8 cellular contexts compared by ENCODE assay signal in the genomic region with DNA sequence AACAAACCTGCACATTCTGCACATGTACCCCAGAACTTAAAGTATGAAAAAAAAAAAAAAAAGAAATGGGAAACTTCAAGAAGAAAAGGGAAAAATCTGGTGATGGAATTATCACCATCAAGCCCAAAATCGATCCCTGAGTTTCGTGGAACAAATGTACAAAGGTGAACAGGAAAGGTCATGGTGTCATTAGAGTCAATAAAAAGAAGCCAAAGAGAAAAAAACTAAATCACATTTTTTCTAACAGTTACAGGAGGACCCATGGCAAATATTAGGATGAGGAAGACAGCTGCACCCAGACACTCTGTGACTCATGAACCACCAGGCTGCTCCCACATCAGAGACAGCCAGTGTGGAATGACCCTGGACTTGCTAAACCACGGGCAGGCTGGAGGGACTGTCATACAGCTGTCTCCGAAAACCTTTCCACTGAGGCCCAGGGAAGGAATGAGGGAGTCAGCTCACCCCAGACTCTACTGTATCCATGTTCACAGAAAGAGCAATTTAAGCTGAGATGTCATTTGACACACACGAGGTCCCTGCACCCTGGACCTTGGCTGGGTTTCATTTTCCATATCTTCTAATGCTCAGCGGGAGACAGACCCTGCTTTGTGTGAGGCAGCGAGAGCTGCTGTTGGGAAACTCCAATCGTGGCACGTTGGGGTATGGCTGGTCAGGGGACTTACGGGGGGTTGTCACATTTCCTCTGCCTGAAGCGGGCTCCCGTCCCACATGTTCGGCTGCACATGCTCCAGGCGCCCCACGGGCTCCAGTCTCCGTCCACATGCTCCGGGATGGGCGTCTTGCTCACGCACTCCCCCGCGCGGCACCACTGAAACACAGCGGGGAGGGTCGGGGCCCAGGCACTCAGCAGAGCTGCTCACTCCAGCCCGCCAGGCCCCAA.
A peak's percentile ranks its signal among the peaks of the same experiment; 100 is the strongest.
DNase-seq lines count a peak whose midpoint lies in the region; ATAC-seq lines count a peak whose summit lies in the region.

No MANE protein-coding gene starts in this region.

- H3K4me1 Mint-ChIP-seq in activated T-helper 1 cell treated with anti-CD3 and anti-CD28 coated beads, Interleukin-12 subunit alpha, Interleukin-12 subunit beta, Interleukin-2, Interleukin-4 antibody, amounts not matched to agents 30 ng/mL and 10 ng/mL and 1 ng/mL, durations not matched to agents 14 hours and 24 hours and 36 hours (ENCODE audit: low read depth), result no peaks in the 10 kb centered on the region
- H3K4me1 Mint-ChIP-seq in stimulated activated memory B cell treated with anti-CD40 and anti-IgM and Interleukin-4, amounts not matched to agents 10 μg/mL and 1 μg/mL and 100 μg/mL, for 72 hours, result no peaks in the 10 kb centered on the region

- H3K36me3 Mint-ChIP-seq in activated T-helper 1 cell treated with anti-CD3 and anti-CD28 coated beads, Interleukin-12 subunit alpha, Interleukin-12 subunit beta, Interleukin-2, Interleukin-4 antibody, amounts not matched to agents 30 ng/mL and 10 ng/mL and 1 ng/mL, durations not matched to agents 14 hours and 24 hours and 36 hours (ENCODE audit: low read depth), result no peaks in the 10 kb centered on the region
- H3K36me3 Mint-ChIP-seq in stimulated activated memory B cell treated with anti-CD40 and anti-IgM and Interleukin-4, amounts not matched to agents 10 μg/mL and 1 μg/mL and 100 μg/mL, for 72 hours, result no peaks in the 10 kb centered on the region

- H3K27me3 Mint-ChIP-seq in activated T-helper 1 cell treated with anti-CD3 and anti-CD28 coated beads, Interleukin-12 subunit alpha, Interleukin-12 subunit beta, Interleukin-2, Interleukin-4 antibody, amounts not matched to agents 30 ng/mL and 10 ng/mL and 1 ng/mL, durations not matched to agents 14 hours and 24 hours and 36 hours (ENCODE audit: insufficient read depth), result no peaks in the 10 kb centered on the region
- H3K27me3 Mint-ChIP-seq in stimulated activated memory B cell treated with anti-CD40 and anti-IgM and Interleukin-4, amounts not matched to agents 10 μg/mL and 1 μg/mL and 100 μg/mL, for 72 hours, result peaks cover 7% of the 10 kb centered on the region

- H3K9me3 Mint-ChIP-seq in activated T-helper 1 cell treated with anti-CD3 and anti-CD28 coated beads, Interleukin-12 subunit alpha, Interleukin-12 subunit beta, Interleukin-2, Interleukin-4 antibody, amounts not matched to agents 30 ng/mL and 10 ng/mL and 1 ng/mL, durations not matched to agents 14 hours and 24 hours and 36 hours, result no peaks in the 10 kb centered on the region
- H3K9me3 Mint-ChIP-seq in stimulated activated memory B cell treated with anti-CD40 and anti-IgM and Interleukin-4, amounts not matched to agents 10 μg/mL and 1 μg/mL and 100 μg/mL, for 72 hours, result peaks cover 2% of the 10 kb centered on the region

- H3K4me3 Mint-ChIP-seq in activated T-helper 1 cell treated with anti-CD3 and anti-CD28 coated beads, Interleukin-12 subunit alpha, Interleukin-12 subunit beta, Interleukin-2, Interleukin-4 antibody, amounts not matched to agents 30 ng/mL and 10 ng/mL and 1 ng/mL, durations not matched to agents 14 hours and 24 hours and 36 hours, result peak overlapping the region; percentile 15
- H3K4me3 Mint-ChIP-seq in stimulated activated memory B cell treated with anti-CD40 and anti-IgM and Interleukin-4, amounts not matched to agents 10 μg/mL and 1 μg/mL and 100 μg/mL, for 72 hours, result no peak overlapping the region

- intact Hi-C loops in activated T-helper 1 cell treated with anti-CD3 and anti-CD28 coated beads, Interleukin-12 subunit alpha, Interleukin-12 subunit beta, Interleukin-2, Interleukin-4 antibody, amounts not matched to agents 30 ng/mL and 10 ng/mL and 1 ng/mL, durations not matched to agents 14 hours and 24 hours and 36 hours (cut with micrococcal nuclease), result loop anchor here (5.0 kb wide), 1 partner anchor 204 kb away; no protein-coding TSS in a partner anchor

- no peak overlapping the region for H3K27ac Mint-ChIP-seq in activated T-helper 1 cell treated with anti-CD3 and anti-CD28 coated beads, Interleukin-12 subunit alpha, Interleukin-12 subunit beta, Interleukin-2, Interleukin-4 antibody, amounts not matched to agents 30 ng/mL and 10 ng/mL and 1 ng/mL, durations not matched to agents 14 hours and 24 hours and 36 hours
- H3K27ac Mint-ChIP-seq in stimulated activated memory B cell treated with anti-CD40 and anti-IgM and Interleukin-4, amounts not matched to agents 10 μg/mL and 1 μg/mL and 100 μg/mL, for 72 hours, result no peak overlapping the region

- DNase-seq in HPDE6-E6E7 (ENCODE audit: extremely low spot score) (peak; percentile 88), iPS-NIHi11 (ENCODE audit: low spot score) (peak; percentile 42), NCI-H69 (lab: John Stamatoyannopoulos, UW) (no peak)
- DNase-seq in activated T-helper 1 cell treated with anti-CD3 and anti-CD28 coated beads, Interleukin-12 subunit alpha, Interleukin-12 subunit beta, Interleukin-2, Interleukin-4 antibody, amounts not matched to agents 30 ng/mL and 10 ng/mL and 1 ng/mL, durations not matched to agents 14 hours and 24 hours and 36 hours (ENCODE audit: low spot score), result peak; percentile 7
- no peak for DNase-seq in activated CD4-positive, CD25-positive, alpha-beta regulatory T cell (lab: John Stamatoyannopoulos, UW)

- peak; percentile 24 for ATAC-seq in stimulated activated memory B cell treated with anti-CD40 and anti-IgM and Interleukin-4, amounts not matched to agents 10 μg/mL and 1 μg/mL and 100 μg/mL, for 72 hours
- no peak for ATAC-seq in HG02610 (IDR thresholded peaks at IDR 0.05; ENCODE audit: unreplicated experiment)
- ATAC-seq in GM21529 (IDR thresholded peaks at IDR 0.05; ENCODE audit: unreplicated experiment), result no peak

Comparison
In these comparisons a context has a peak if more than half of its experiments do, and no peak if none do; other contexts are left out.
1. DNase-seq: peak in HPDE6-E6E7 (single experiment), activated T-helper 1 cell treated with anti-CD3 and anti-CD28 coated beads, Interleukin-12 subunit alpha, Interleukin-12 subunit beta, Interleukin-2, Interleukin-4 antibody, amounts not matched to agents 30 ng/mL and 10 ng/mL and 1 ng/mL, durations not matched to agents 14 hours and 24 hours and 36 hours (single experiment) and iPS-NIHi11 (single experiment); none in NCI-H69 (single experiment) and activated CD4-positive, CD25-positive, alpha-beta regulatory T cell (0 of 4).